ENCODE assay signal across 22 cellular contexts in the genomic region with DNA sequence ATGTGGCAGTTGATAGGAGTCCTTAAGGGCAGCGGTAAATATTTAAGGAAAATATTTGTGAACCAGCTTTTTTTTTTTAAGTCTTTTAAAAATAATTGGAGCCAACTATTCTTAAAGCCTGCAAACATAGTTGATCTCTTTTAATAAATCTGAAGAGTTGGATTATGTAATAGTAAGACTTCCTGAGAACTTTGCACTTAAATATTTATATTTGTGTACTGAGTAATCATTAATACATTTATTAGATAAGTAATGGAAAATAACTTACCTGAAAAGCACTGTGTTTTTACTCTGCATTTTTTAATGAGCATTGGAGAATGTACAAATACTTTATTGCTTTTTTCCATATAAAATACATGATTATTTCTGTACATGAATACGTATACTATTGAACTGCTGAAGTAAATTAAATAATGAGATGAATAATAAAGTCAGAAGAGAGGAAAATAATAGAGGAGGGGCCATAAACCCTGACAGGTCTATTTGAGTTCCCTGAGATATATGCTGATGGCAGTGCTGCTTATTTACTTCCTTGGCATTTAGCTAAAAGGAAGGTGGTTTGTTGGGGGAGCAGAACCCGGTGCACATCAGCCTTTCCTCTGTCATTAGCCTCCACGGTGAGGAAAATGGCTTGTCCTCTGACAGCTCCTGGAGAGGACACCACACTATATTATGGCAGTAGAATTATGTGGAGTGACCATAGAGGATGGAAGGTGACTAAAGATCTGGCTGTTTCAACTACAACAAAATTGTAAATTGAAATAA.
"Had no signal": no experiment of that assay in that cellular context is flagged by ENCODE, and none has a peak within 500 bp of the region (broad histone marks: within the 10 kb centered on the region; RNA-seq: fewer than 3 reads in every experiment).

No MANE protein-coding gene starts in this region.

- H3K27ac ChIP-seq: dorsolateral prefrontal cortex, heart left ventricle, ovary, thoracic aorta had no signal

- H3K4me3 ChIP-seq: dorsolateral prefrontal cortex, heart left ventricle, mucosa of descending colon, ovary, thoracic aorta had no signal

- H3K27me3 ChIP-seq: dorsolateral prefrontal cortex, heart left ventricle, ovary had no signal

- H3K9me3 ChIP-seq: heart left ventricle, mucosa of descending colon, ovary, thoracic aorta had no signal

- DNase-seq: cortex of kidney; dorsolateral prefrontal cortex; effector CD8-positive, alpha-beta T cell; foreskin melanocyte; heart left ventricle; hippocampal formation; left colon; mammary epithelial cell; mucosa of descending colon; natural killer cell; nucleus accumbens; ovary; right cardiac atrium; stimulated activated CD4-positive, alpha-beta T cell treated with anti-CD3 and anti-CD28 coated beads, Interleukin-15, amount 100 ng/mL, for 24 hours; stimulated activated CD4-positive, alpha-beta T cell treated with anti-CD3 and anti-CD28 coated beads, Interleukin-1b, Interleukin-23, amount 100 ng/mL, for 48 hours; stimulated activated CD4-positive, alpha-beta T cell treated with anti-CD3 and anti-CD28 coated beads, Interleukin-4, amount 100 ng/mL, for 24 hours; stimulated activated naive B cell treated with anti-CD40 and anti-IgM and Interleukin-4, amounts not matched to agents 10 μg/mL and 1 μg/mL and 100 μg/mL, for 72 hours; stimulated activated naive CD8-positive, alpha-beta T cell treated with anti-CD3 and anti-CD28 coated beads, Interleukin-15, amount 100 ng/mL, for 72 hours; substantia nigra; trophoblast cell had no signal

- H3K36me3 ChIP-seq: heart left ventricle, ovary, thoracic aorta had no signal

- ATAC-seq: heart left ventricle; left colon; mucosa of descending colon; natural killer cell; right cardiac atrium; stimulated activated naive B cell treated with anti-CD40 and anti-IgM and Interleukin-4, amounts not matched to agents 10 μg/mL and 1 μg/mL and 100 μg/mL, for 72 hours; stimulated activated naive CD8-positive, alpha-beta T cell treated with anti-CD3 and anti-CD28 coated beads, Interleukin-15, amount 100 ng/mL, for 72 hours had no signal

- FAIRE-seq: urothelium cell line had no signal
